Comparison of ENCODE assay signal across 12 cellular contexts in genomic region chr12:21615441-21615840, GRCh38. TPM values are rescaled to one million over a fixed set of nuclear protein-coding genes. Genes with fewer than 3 reads are reported as not detected.
DNase-seq lines count a peak whose midpoint lies in the region; ATAC-seq lines count a peak whose summit lies in the region.
"Had no signal": no experiment of that assay in that cellular context is flagged by ENCODE, and none has a peak within 500 bp of the region (broad histone marks: within the 10 kb centered on the region; RNA-seq: fewer than 3 reads in every experiment).

No MANE protein-coding gene starts in this region.

- peak; percentile 69 for ATAC-seq in activated naive CD8-positive, alpha-beta T cell treated with anti-CD3 and anti-CD28 coated beads, Interleukin-2, amount 10 ng/mL, durations not matched to agents 7 days and 5 days (ENCODE audit: low read depth)
- ATAC-seq: right lobe of liver had no signal

- H3K27ac Mint-ChIP-seq in activated naive CD8-positive, alpha-beta T cell treated with anti-CD3 and anti-CD28 coated beads, Interleukin-2, amount 10 ng/mL, durations not matched to agents 7 days and 5 days = peak overlapping the region; percentile 62

- peaks cover 3% of the 10 kb centered on the region for H3K36me3 Mint-ChIP-seq in activated naive CD8-positive, alpha-beta T cell treated with anti-CD3 and anti-CD28 coated beads, Interleukin-2, amount 10 ng/mL, durations not matched to agents 7 days and 5 days

- intact Hi-C loops in cardiac septum (cut with DNase I) = no loop called here

- no peaks in the 10 kb centered on the region for H3K27me3 Mint-ChIP-seq in activated naive CD8-positive, alpha-beta T cell treated with anti-CD3 and anti-CD28 coated beads, Interleukin-2, amount 10 ng/mL, durations not matched to agents 7 days and 5 days

- H3K4me1 Mint-ChIP-seq in activated naive CD8-positive, alpha-beta T cell treated with anti-CD3 and anti-CD28 coated beads, Interleukin-2, amount 10 ng/mL, durations not matched to agents 7 days and 5 days = peaks cover 27% of the 10 kb centered on the region

- H3K9me3 Mint-ChIP-seq in activated naive CD8-positive, alpha-beta T cell treated with anti-CD3 and anti-CD28 coated beads, Interleukin-2, amount 10 ng/mL, durations not matched to agents 7 days and 5 days = no peaks in the 10 kb centered on the region

- POLR2A ChIA-PET in activated naive CD8-positive, alpha-beta T cell treated with anti-CD3 and anti-CD28 coated beads, Interleukin-2, amount 10 ng/mL, durations not matched to agents 7 days and 5 days (lab: Charles Lee) = interaction anchor here (1.0 to 1.2 kb wide), 2 partner anchors 35 to 42 kb away, joined by 3 read pairs; partner anchors contain the start of gene LDHB

- H3K4me3 Mint-ChIP-seq in activated naive CD8-positive, alpha-beta T cell treated with anti-CD3 and anti-CD28 coated beads, Interleukin-2, amount 10 ng/mL, durations not matched to agents 7 days and 5 days = peak overlapping the region; percentile 19

- peak; percentile 55 for DNase-seq in SKM-1 treated with dmso at 0.1 percent for 144 hours (lab: John Stamatoyannopoulos, UW; ENCODE audit: unreplicated experiment)
- no peak for DNase-seq in SKM-1 (lab: John Stamatoyannopoulos, UW; ENCODE audit: unreplicated experiment)
- peak; percentile 79 for DNase-seq in SIG-M5 (lab: John Stamatoyannopoulos, UW)
- no peak for DNase-seq in activated naive CD8-positive, alpha-beta T cell treated with anti-CD3 and anti-CD28 coated beads, Interleukin-2, amount 10 ng/mL, durations not matched to agents 7 days and 5 days
- peak; percentile 7 for DNase-seq in renal cortical epithelial cell (ENCODE audit: low read depth)
- DNase-seq in cardiac septum (ENCODE audit: low spot score) = no peak
- DNase-seq in T1000 (lab: John Stamatoyannopoulos, UW) = no peak
- no peak for DNase-seq in retina
- DNase-seq: activated effector memory CD4-positive, alpha-beta T cell treated with anti-CD3 and anti-CD28 coated beads, Interleukin-2, amount 50 U/mL, for 16 hours; right lobe of liver; SW 1271 had no signal

RNA-seq across cellular contexts. Expression of gene GYS2, which starts 10.8 kb away (rescaled TPM):
- total RNA-seq in activated naive CD8-positive, alpha-beta T cell treated with anti-CD3 and anti-CD28 coated beads, Interleukin-2, amount 10 ng/mL, durations not matched to agents 7 days and 5 days = under 1 TPM; 0.14 to 0.17 TPM
- total RNA-seq in renal cortical epithelial cell (not detected in 2 replicates), cardiac septum (not detected)
- total RNA-seq: LHCN-M2 had no signal

RNA-seq across cellular contexts. Expression of gene LDHB, which starts 42.2 kb away (rescaled TPM):
- 100 to 1,000 TPM; 911 to 954 TPM for total RNA-seq in activated naive CD8-positive, alpha-beta T cell treated with anti-CD3 and anti-CD28 coated beads, Interleukin-2, amount 10 ng/mL, durations not matched to agents 7 days and 5 days
- 902 and 2,308 TPM in 2 replicates for total RNA-seq in renal cortical epithelial cell
- 1,416 TPM for total RNA-seq in cardiac septum

Comparison
In these comparisons a context has a peak if more than half of its experiments do, and no peak if none do; other contexts are left out.
1. DNase-seq: peak in SKM-1 treated with dmso at 0.1 percent for 144 hours (single experiment), SIG-M5 (single experiment) and renal cortical epithelial cell (single experiment); none in SKM-1 (single experiment), activated naive CD8-positive, alpha-beta T cell treated with anti-CD3 and anti-CD28 coated beads, Interleukin-2, amount 10 ng/mL, durations not matched to agents 7 days and 5 days (single experiment), cardiac septum (single experiment), T1000 (single experiment) and retina (single experiment).